ENCODE assay signal across 1 cellular context in the genomic region with DNA sequence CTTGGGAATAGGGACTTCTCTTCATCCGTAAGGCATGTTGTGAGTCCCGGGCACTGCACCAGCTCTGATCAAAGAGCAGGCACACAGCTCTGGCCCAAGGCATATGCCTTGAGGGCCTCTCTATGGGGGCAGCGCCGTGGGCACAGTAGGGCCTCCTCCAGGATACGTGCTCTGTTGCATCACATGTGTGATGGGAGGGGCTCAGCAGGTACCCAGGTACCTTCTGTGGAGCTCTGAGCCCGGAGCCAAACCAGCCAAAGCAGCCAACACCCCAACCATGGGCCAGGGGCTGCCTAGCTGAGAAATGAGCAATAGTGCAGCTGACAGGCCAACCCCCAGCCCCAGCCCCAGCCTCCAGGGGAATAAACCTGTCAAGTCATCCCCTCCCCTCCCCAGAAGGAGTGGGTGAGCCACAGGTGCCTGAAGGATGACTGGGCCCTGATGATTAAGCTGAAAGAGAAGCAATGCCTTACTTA.
TF ChIP-seq lines count a peak whose summit lies in the region.

No MANE protein-coding gene starts in this region.

TF ChIP-seq in H1, 55 proteins besides CTCF, POLR2A, EP300 and RAD21 (continued from another document):
- TF ChIP-seq PHF8 (conservative IDR thresholded peaks at IDR 0.05; ENCODE audit: low read depth, low read length) (no peak), CBX5 (IDR thresholded peaks at IDR 0.05; ENCODE audit: low read depth, low read length) (no peak), CEBPB (IDR thresholded peaks at IDR 0.05; ENCODE audit: low read depth, low read length) (no peak), RXRA (IDR thresholded peaks at IDR 0.05; ENCODE audit: insufficient read depth, low read depth, low read length) (no peak), SAP30 (IDR thresholded peaks at IDR 0.05; ENCODE audit: insufficient read depth, insufficient replicate concordance, low read length) (no peak), KDM1A (IDR thresholded peaks at IDR 0.05; ENCODE audit: borderline replicate concordance, low read length) (no peak), BRCA1 (IDR thresholded peaks at IDR 0.05; ENCODE audit: low read depth, low read length) (no peak), RFX5 (IDR thresholded peaks at IDR 0.05; ENCODE audit: borderline replicate concordance, low read depth, low read length) (no peak), TBP (IDR thresholded peaks at IDR 0.05; ENCODE audit: low read depth, low read length) (no peak), JUND (IDR thresholded peaks at IDR 0.05; ENCODE audit: low read length) (no peak), SP1 (IDR thresholded peaks at IDR 0.05; ENCODE audit: low read depth, low read length) (no peak)
